In the genomic region with DNA sequence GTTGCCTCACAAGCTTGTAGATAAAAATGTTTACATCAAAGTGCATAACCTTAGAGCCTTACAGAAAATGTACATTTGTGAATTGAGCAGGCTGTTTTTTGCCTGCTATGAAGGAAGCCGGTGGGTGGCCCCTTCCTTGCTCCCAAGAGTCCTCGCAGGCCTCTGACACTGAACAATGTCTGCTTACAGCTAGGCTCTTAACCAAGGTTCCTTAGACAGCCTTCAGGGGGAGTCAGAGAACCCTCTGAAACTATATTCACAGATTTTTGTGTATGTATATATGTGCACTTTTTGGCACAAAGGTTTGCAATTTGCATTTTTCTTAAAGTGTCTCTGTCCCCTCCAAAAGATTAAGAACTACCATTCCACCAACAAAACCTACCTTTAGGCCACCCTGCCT, we compare ENCODE assay signal across 15 cellular contexts.
DNase-seq lines count a peak whose midpoint lies in the region; ATAC-seq and TF ChIP-seq lines count a peak whose summit lies in the region.
"Had no signal": no experiment of that assay in that cellular context is flagged by ENCODE, and none has a peak within 500 bp of the region (broad histone marks: within the 10 kb centered on the region; RNA-seq: fewer than 3 reads in every experiment).

No MANE protein-coding gene starts in this region.

- H3K4me1 Mint-ChIP-seq in progenitor cell of endocrine pancreas (ENCODE audit: low read depth): no peaks in the 10 kb centered on the region
- H3K4me1 Mint-ChIP-seq: naive thymus-derived CD8-positive, alpha-beta T cell had no signal

- H3K4me3 Mint-ChIP-seq in progenitor cell of endocrine pancreas (ENCODE audit: low read depth): no peak overlapping the region
- H3K4me3 Mint-ChIP-seq: naive thymus-derived CD8-positive, alpha-beta T cell had no signal

- peak; percentile 48 for TF ChIP-seq CTCF in progenitor cell of endocrine pancreas (IDR thresholded peaks at IDR 0.05; ENCODE audit: unreplicated experiment)

- DNase-seq in SKM-1 treated with dmso at 0.1 percent for 144 hours (lab: John Stamatoyannopoulos, UW; ENCODE audit: unreplicated experiment) (peak; percentile 4), SKM-1 (lab: John Stamatoyannopoulos, UW; ENCODE audit: unreplicated experiment) (no peak), NCI-H69 (lab: John Stamatoyannopoulos, UW) (peak; percentile 35), ecto neural progenitor cell (ENCODE audit: low spot score) (peak; percentile 50), progenitor cell of endocrine pancreas (ENCODE audit: low spot score, unreplicated experiment) (no peak), retina (no peak)
- DNase-seq in stimulated activated naive CD4-positive, alpha-beta T cell (lab: John Stamatoyannopoulos, UW): no peak
- DNase-seq: activated gamma-delta T cell; EL; GM23248; kidney; naive thymus-derived CD8-positive, alpha-beta T cell; NCI-H510A; stimulated activated CD8-positive, alpha-beta memory T cell treated with anti-CD3 and anti-CD28 coated beads, Interleukin-4, amount 100 ng/mL, for 48 hours had no signal

- no peak for ATAC-seq in HG03045 (IDR thresholded peaks at IDR 0.05; ENCODE audit: unreplicated experiment)
- ATAC-seq: naive thymus-derived CD8-positive, alpha-beta T cell had no signal

- peaks cover 19% of the 10 kb centered on the region for H3K9me3 Mint-ChIP-seq in progenitor cell of endocrine pancreas (ENCODE audit: low read depth)

- no peaks in the 10 kb centered on the region for H3K36me3 Mint-ChIP-seq in progenitor cell of endocrine pancreas (ENCODE audit: insufficient read depth)
- H3K36me3 Mint-ChIP-seq: naive thymus-derived CD8-positive, alpha-beta T cell had no signal

- H3K27ac Mint-ChIP-seq in progenitor cell of endocrine pancreas: no peak overlapping the region
- H3K27ac Mint-ChIP-seq: naive thymus-derived CD8-positive, alpha-beta T cell had no signal

- peaks cover 4% of the 10 kb centered on the region for H3K27me3 Mint-ChIP-seq in progenitor cell of endocrine pancreas

Comparison
In these comparisons a context has a peak if more than half of its experiments do, and no peak if none do; other contexts are left out.
1. DNase-seq: peak in SKM-1 treated with dmso at 0.1 percent for 144 hours (single experiment), NCI-H69 (single experiment) and ecto neural progenitor cell (single experiment); none in SKM-1 (single experiment), progenitor cell of endocrine pancreas (single experiment), stimulated activated naive CD4-positive, alpha-beta T cell (0 of 6) and retina (single experiment).